1 cellular context compared by ENCODE assay signal in genomic region chr20:63015665-63016361, GRCh38.
TF ChIP-seq lines count a peak whose summit lies in the region.

No MANE protein-coding gene starts in this region.

TF ChIP-seq in HepG2, 621 proteins besides CTCF, POLR2A, EP300 and RAD21 (continued from another document):
- no peak for TF ChIP-seq POLR2G (IDR thresholded peaks at IDR 0.05; ENCODE audit: low read depth, low read length)
- TF ChIP-seq TFDP2 (CRISPR knock-in tag; IDR thresholded peaks at IDR 0.05), result no peak
- TF ChIP-seq MNT (IDR thresholded peaks at IDR 0.05), result peak; percentile 61
- TF ChIP-seq, protein P1, sequence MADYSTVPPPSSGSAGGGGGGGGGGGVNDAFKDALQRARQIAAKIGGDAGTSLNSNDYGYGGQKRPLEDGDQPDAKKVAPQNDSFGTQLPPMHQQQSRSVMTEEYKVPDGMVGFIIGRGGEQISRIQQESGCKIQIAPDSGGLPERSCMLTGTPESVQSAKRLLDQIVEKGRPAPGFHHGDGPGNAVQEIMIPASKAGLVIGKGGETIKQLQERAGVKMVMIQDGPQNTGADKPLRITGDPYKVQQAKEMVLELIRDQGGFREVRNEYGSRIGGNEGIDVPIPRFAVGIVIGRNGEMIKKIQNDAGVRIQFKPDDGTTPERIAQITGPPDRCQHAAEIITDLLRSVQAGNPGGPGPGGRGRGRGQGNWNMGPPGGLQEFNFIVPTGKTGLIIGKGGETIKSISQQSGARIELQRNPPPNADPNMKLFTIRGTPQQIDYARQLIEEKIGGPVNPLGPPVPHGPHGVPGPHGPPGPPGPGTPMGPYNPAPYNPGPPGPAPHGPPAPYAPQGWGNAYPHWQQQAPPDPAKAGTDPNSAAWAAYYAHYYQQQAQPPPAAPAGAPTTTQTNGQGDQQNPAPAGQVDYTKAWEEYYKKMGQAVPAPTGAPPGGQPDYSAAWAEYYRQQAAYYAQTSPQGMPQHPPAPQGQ (CRISPR knock-in tag; IDR thresholded peaks at IDR 0.05; ENCODE audit: borderline replicate concordance), result no peak
- no peak for TF ChIP-seq AHDC1 (CRISPR knock-in tag; IDR thresholded peaks at IDR 0.05; ENCODE audit: borderline replicate concordance)
- TF ChIP-seq SYNCRIP (IDR thresholded peaks at IDR 0.05; ENCODE audit: insufficient read depth, low read depth, low read length), result no peak
- peak; percentile 67 for TF ChIP-seq ZNF263 (CRISPR knock-in tag; IDR thresholded peaks at IDR 0.05)
- TF ChIP-seq ELF3 (CRISPR knock-in tag; IDR thresholded peaks at IDR 0.05), result no peak
- TF ChIP-seq NR1H2 (CRISPR knock-in tag; IDR thresholded peaks at IDR 0.05; ENCODE audit: borderline replicate concordance, low read depth), result no peak
- TF ChIP-seq KDM3A (CRISPR knock-in tag; IDR thresholded peaks at IDR 0.05; ENCODE audit: low read depth), result no peak
- no peak for TF ChIP-seq KMT2A (CRISPR knock-in tag; IDR thresholded peaks at IDR 0.05)
- no peak for TF ChIP-seq ZNF468 (CRISPR knock-in tag; IDR thresholded peaks at IDR 0.05)
- TF ChIP-seq, protein P2, sequence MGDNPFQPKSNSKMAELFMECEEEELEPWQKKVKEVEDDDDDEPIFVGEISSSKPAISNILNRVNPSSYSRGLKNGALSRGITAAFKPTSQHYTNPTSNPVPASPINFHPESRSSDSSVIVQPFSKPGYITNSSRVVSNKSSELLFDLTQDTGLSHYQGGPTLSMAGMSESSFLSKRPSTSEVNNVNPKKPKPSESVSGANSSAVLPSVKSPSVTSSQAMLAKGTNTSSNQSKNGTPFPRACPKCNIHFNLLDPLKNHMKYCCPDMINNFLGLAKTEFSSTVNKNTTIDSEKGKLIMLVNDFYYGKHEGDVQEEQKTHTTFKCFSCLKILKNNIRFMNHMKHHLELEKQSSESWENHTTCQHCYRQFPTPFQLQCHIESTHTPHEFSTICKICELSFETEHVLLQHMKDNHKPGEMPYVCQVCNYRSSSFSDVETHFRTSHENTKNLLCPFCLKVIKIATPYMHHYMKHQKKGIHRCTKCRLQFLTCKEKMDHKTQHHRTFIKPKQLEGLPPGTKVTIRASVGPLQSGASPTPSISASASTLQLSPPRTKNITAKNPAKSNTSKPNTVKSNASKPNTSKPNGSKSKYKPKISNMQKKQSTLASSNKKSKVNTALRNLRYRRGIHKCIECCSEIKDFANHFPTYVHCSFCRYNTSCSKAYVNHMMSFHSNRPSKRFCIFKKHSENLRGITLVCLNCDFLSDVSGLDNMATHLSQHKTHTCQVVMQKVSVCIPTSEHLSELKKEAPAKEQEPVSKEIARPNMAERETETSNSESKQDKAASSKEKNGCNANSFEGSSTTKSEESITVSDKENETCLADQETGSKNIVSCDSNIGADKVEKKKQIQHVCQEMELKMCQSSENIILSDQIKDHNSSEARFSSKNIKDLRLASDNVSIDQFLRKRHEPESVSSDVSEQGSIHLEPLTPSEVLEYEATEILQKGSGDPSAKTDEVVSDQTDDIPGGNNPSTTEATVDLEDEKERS (CRISPR knock-in tag; IDR thresholded peaks at IDR 0.05), result no peak
